ENCODE assay signal across 25 cellular contexts in the genomic region with DNA sequence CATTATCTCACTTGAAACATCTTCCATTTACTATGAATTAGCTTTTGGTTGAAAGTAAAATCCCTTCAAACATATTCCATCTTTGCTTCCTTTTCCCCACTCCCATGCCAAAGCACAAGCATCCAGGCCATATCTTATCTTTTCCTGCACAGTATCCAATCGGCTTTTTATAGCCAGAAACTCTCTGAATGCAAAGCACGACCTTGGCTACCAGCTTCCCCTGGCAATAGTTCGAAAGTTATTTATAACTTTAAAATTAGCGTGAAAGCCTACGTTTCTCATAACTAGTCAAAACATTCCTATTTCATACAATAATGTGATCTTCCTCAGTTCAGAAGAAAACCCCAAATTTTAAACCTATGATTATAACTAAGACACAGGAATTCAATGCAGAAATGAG. TPM values are rescaled to one million over a fixed set of nuclear protein-coding genes. Genes with fewer than 3 reads are reported as not detected.
DNase-seq lines count a peak whose midpoint lies in the region; ATAC-seq, FAIRE-seq and TF ChIP-seq lines count a peak whose summit lies in the region.
"Had no signal": no experiment of that assay in that cellular context is flagged by ENCODE, and none has a peak within 500 bp of the region (broad histone marks: within the 10 kb centered on the region; RNA-seq: fewer than 3 reads in every experiment).

No MANE protein-coding gene starts in this region.

- H3K27me3 ChIP-seq in GM06990 (replicated peaks; ENCODE audit: control insufficient read depth, insufficient read depth, low read length) (no peaks in the 10 kb centered on the region), ascending aorta (no peaks in the 10 kb centered on the region), left ventricle myocardium inferior (ENCODE audit: low read depth) (no peaks in the 10 kb centered on the region), psoas muscle (ENCODE audit: insufficient read depth in 3 of 3, low read length in 2 of 3) (no peaks in the 10 kb centered on the region), ovary (no peaks in the 10 kb centered on the region)
- H3K27me3 ChIP-seq: BLaER1, thyroid gland had no signal

- DNase-seq in GM06990 (ENCODE audit: extremely low read depth, insufficient read length) (no peak), ascending aorta (ENCODE audit: low spot score in 2 of 2) (no peak), left ventricle myocardium inferior (no peak), psoas muscle (no peak), GM12891 (ENCODE audit: insufficient read length, low spot score) (no peak), ovary (no peak), caudate nucleus (lab: John Stamatoyannopoulos, UW) (no peak)
- DNase-seq in activated CD4-positive, CD25-positive, alpha-beta regulatory T cell (lab: John Stamatoyannopoulos, UW): no peak
- DNase-seq: activated CD4-positive, alpha-beta T cell treated with anti-CD3 and anti-CD28 coated beads, Interleukin-2, amount 50 U/mL, for 1 hour; activated naive CD4-positive, alpha-beta T cell; activated T-cell treated with anti-CD3 and anti-CD28 coated beads for 4 hours; foreskin melanocyte; GM23248; naive B cell; NCI-H1417; NCI-H69; spleen; thyroid gland had no signal

- H3K9me3 ChIP-seq in ascending aorta: no peaks in the 10 kb centered on the region
- H3K9me3 ChIP-seq in left ventricle myocardium inferior (replicated peaks): no peaks in the 10 kb centered on the region
- H3K9me3 ChIP-seq in psoas muscle: no peaks in the 10 kb centered on the region
- no peaks in the 10 kb centered on the region for H3K9me3 ChIP-seq in ovary
- H3K9me3 ChIP-seq: BLaER1, spleen, thyroid gland had no signal

- H3K27ac ChIP-seq in ascending aorta: peak overlapping the region; percentile 61 to 69
- peak overlapping the region; percentile 93 for H3K27ac ChIP-seq in left ventricle myocardium inferior (replicated peaks)
- peak overlapping the region; percentile 67 for H3K27ac ChIP-seq in psoas muscle
- no peak overlapping the region for H3K27ac ChIP-seq in ovary
- H3K27ac ChIP-seq in caudate nucleus (ENCODE audit: low read depth, low read length): no peak overlapping the region
- H3K27ac ChIP-seq: BLaER1, GM23248, parathyroid adenoma, thyroid gland had no signal

- FAIRE-seq in GM12891 (lab: Jason Lieb, UNC): no peak
- FAIRE-seq: colon, G401.6 had no signal

- no peaks in the 10 kb centered on the region for H3K36me3 ChIP-seq in GM06990 (ENCODE audit: control insufficient read depth, insufficient read depth, low read length)
- H3K36me3 ChIP-seq in ascending aorta: no peaks in the 10 kb centered on the region
- no peaks in the 10 kb centered on the region for H3K36me3 ChIP-seq in left ventricle myocardium inferior
- H3K36me3 ChIP-seq in psoas muscle (ENCODE audit: insufficient read depth in 1 of 2, low read depth in 1 of 2): no peaks in the 10 kb centered on the region
- H3K36me3 ChIP-seq in ovary: no peaks in the 10 kb centered on the region
- H3K36me3 ChIP-seq: BLaER1, spleen, thyroid gland had no signal

- no peak for TF ChIP-seq CTCF in GM06990 (IDR thresholded peaks at IDR 0.05; ENCODE audit: insufficient read depth, low read length, poor library complexity, severe bottlenecking)
- no peak for TF ChIP-seq CTCF in ascending aorta (IDR thresholded peaks at IDR 0.05)
- no peak for TF ChIP-seq CTCF in left ventricle myocardium inferior (IDR thresholded peaks at IDR 0.05; ENCODE audit: borderline replicate concordance)
- no peak for TF ChIP-seq CTCF in psoas muscle (IDR thresholded peaks at IDR 0.05)
- no peak for TF ChIP-seq CTCF in ovary (IDR thresholded peaks at IDR 0.05)

- H3K4me3 ChIP-seq in GM06990 (replicated peaks; ENCODE audit: low read depth, low read length) (peak overlapping the region; percentile 8; the same call in 1 of the 2 replicates), ascending aorta (peak overlapping the region; percentile 40 to 62), left ventricle myocardium inferior (peak overlapping the region; percentile 61), psoas muscle (peak overlapping the region; percentile 64), ovary (no peak overlapping the region)
- H3K4me3 ChIP-seq: BLaER1, GM23248, thyroid gland had no signal

- 3 to 4% (median 3%) methylated on average over 5 of the region's 5 CpGs for whole genome bisulfite sequencing in psoas muscle, 3 donors
- WGBS in ovary, 3 donors: 1 to 2% (median 2%) methylated on average over 5 of the region's 5 CpGs

- intact Hi-C loops in ascending aorta (cut with DNase I): no loop called here
- intact Hi-C loops in left ventricle myocardium inferior (cut with micrococcal nuclease): loop anchor here (10.0 kb wide), 1 partner anchor 89 kb away; no protein-coding TSS in a partner anchor
- intact Hi-C loops in psoas muscle (cut with DNase I): no loop called here
- intact Hi-C loops in ovary (cut with DNase I): loop anchor here in 2 of 4 donors (10.0 kb wide), 1 partner anchor 79 kb away; no protein-coding TSS in a partner anchor

- TF ChIP-seq POLR2A in GM12891 (IDR thresholded peaks at IDR 0.05; ENCODE audit: low read depth, low read length) (no peak), ovary (IDR thresholded peaks at IDR 0.05) (no peak)

- peak in 1 of 4 donors; percentile 58 for ATAC-seq in psoas muscle
- ATAC-seq: left lobe of liver, Panc1 had no signal

- H3K4me1 ChIP-seq in ascending aorta (peaks cover 0 to 4% of the 10 kb centered on the region in 2 donors), left ventricle myocardium inferior (peaks cover 22% of the 10 kb centered on the region), psoas muscle (peaks cover 9% of the 10 kb centered on the region), ovary (ENCODE audit: insufficient read depth) (peaks cover 2% of the 10 kb centered on the region)
- H3K4me1 ChIP-seq: BLaER1, parathyroid adenoma had no signal

- no peak for TF ChIP-seq EP300 in ovary (IDR thresholded peaks at IDR 0.05)

TF ChIP-seq in GM12891, 5 proteins besides CTCF, POLR2A, EP300 and RAD21:
- no peak for TF ChIP-seq SPI1 (IDR thresholded peaks at IDR 0.05; ENCODE audit: low read depth, low read length)
- TF ChIP-seq POU2F2 (IDR thresholded peaks at IDR 0.05; ENCODE audit: low read depth, low read length): no peak
- TF ChIP-seq PAX5 (IDR thresholded peaks at IDR 0.05; ENCODE audit: insufficient read depth, low read length, severe bottlenecking): no peak
- TF ChIP-seq TAF1 (IDR thresholded peaks at IDR 0.05; ENCODE audit: low read depth, low read length): no peak
- no peak for TF ChIP-seq POLR2AphosphoS5 (IDR thresholded peaks at IDR 0.05; ENCODE audit: low read depth, low read length)

RNA-seq across cellular contexts. Expression of gene CTNNA3, which starts 0.4 kb away (rescaled TPM):
- total RNA-seq in ascending aorta (under 0.01 TPM), left ventricle myocardium inferior (159 TPM), psoas muscle (10 to 100 TPM; 28.1 to 66.2 (median 46.5) TPM), ovary (1 to 10 TPM; 2.0 to 9.7 (median 6.3) TPM)
- polyA plus RNA-seq in psoas muscle (1 to 10 TPM in 2 of 3 donors, under 1 TPM in 1; 0.85 to 5.2 (median 1.9) TPM), ovary (1 to 10 TPM; 1.9 to 4.0 TPM)
- 0.21 TPM for polyA plus RNA-seq in GM12891 (2012; ENCODE audit: low read depth, missing spikeins)
- total RNA-seq: A172, GM23248 had no signal
- polyA plus RNA-seq: GM23248 had no signal

Comparison
In these comparisons a context has a peak if more than half of its experiments do, and no peak if none do; other contexts are left out.
1. H3K27ac ChIP-seq: peak in ascending aorta (2 of 2), left ventricle myocardium inferior (single experiment) and psoas muscle (single experiment); none in ovary (0 of 2) and caudate nucleus (single experiment).